In the genomic region with DNA sequence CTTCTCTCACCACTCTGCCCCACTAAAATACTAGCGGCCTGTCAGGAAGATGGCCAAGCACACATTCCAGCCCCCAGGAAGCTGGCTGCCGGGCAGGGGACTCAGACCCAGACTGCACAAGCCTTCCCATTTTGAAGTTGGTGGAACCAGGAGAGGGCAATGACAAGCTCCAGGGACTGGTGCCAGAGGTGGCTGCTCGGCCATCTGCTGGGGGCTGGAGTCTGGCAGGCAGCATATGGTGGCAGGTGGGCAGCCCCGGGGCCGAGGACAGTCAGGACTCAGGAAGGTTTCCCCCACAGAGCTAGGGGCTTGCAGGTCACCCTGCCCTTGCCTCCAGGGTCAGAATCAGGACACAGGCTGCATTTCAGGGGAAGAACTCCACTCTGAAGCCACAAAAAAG, we compare ENCODE assay signal across 35 cellular contexts. TPM values are rescaled to one million over a fixed set of nuclear protein-coding genes. Genes with fewer than 3 reads are reported as not detected.
"Had no signal": no experiment of that assay in that cellular context is flagged by ENCODE, and none has a peak within 500 bp of the region (broad histone marks: within the 10 kb centered on the region; RNA-seq: fewer than 3 reads in every experiment).

No MANE protein-coding gene starts in this region.

- FAIRE-seq: colon, TTC549 had no signal

- H3K27ac Mint-ChIP-seq: activated naive CD8-positive, alpha-beta T cell treated with anti-CD3 and anti-CD28 coated beads, Interleukin-2, amount 50 U/mL, for 24 hours; activated T-cell treated with anti-CD3 and anti-CD28 coated beads, Interleukin-2, amount 50 U/mL, for 24 hours; naive thymus-derived CD8-positive, alpha-beta T cell; progenitor cell of endocrine pancreas; stimulated activated effector memory CD8-positive, alpha-beta T cell treated with anti-CD3 and anti-CD28 coated beads, Interleukin-12 subunit alpha, Interleukin-12 subunit beta, amount 100 ng/mL, for 72 hours; stimulated activated naive CD8-positive, alpha-beta T cell treated with anti-CD3 and anti-CD28 coated beads, Interleukin-15, Interleukin-2, amounts not matched to agents 100 ng/mL and 50 ng/mL, for 24 hours had no signal

- H3K4me3 Mint-ChIP-seq: activated naive CD8-positive, alpha-beta T cell treated with anti-CD3 and anti-CD28 coated beads, Interleukin-2, amount 50 U/mL, for 24 hours; activated T-cell treated with anti-CD3 and anti-CD28 coated beads, Interleukin-2, amount 50 U/mL, for 24 hours; naive thymus-derived CD8-positive, alpha-beta T cell; stimulated activated effector memory CD8-positive, alpha-beta T cell treated with anti-CD3 and anti-CD28 coated beads, Interleukin-12 subunit alpha, Interleukin-12 subunit beta, amount 100 ng/mL, for 72 hours; stimulated activated naive CD8-positive, alpha-beta T cell treated with anti-CD3 and anti-CD28 coated beads, Interleukin-15, Interleukin-2, amounts not matched to agents 100 ng/mL and 50 ng/mL, for 24 hours had no signal

- H3K36me3 Mint-ChIP-seq: naive thymus-derived CD8-positive, alpha-beta T cell; stimulated activated effector memory CD8-positive, alpha-beta T cell treated with anti-CD3 and anti-CD28 coated beads, Interleukin-12 subunit alpha, Interleukin-12 subunit beta, amount 100 ng/mL, for 72 hours had no signal

- DNase-seq: activated CD4-positive, alpha-beta T cell treated with anti-CD3 and anti-CD28 coated beads for 48 hours; activated CD4-positive, alpha-beta T cell treated with anti-CD3 and anti-CD28 coated beads, Interleukin-2, amount 50 U/mL, for 48 hours; activated CD8-positive, alpha-beta memory T cell treated with anti-CD3 and anti-CD28 coated beads, Interleukin-2, amount 50 U/mL, for 48 hours; activated gamma-delta T cell; activated naive CD4-positive, alpha-beta T cell treated with anti-CD3 and anti-CD28 coated beads, Interleukin-2, amount 50 U/mL, for 16 hours; activated naive CD8-positive, alpha-beta T cell treated with anti-CD3 and anti-CD28 coated beads, Interleukin-2, amount 50 U/mL, for 24 hours; activated T-cell treated with anti-CD3 and anti-CD28 coated beads, Interleukin-2, amount 50 U/mL, for 24 hours; amygdala; central memory CD4-positive, alpha-beta T cell; effector memory CD4-positive, alpha-beta T cell; erythroblast; heart left ventricle; kidney glomerular epithelial cell; lower lobe of right lung; mesenchymal stem cell; stimulated activated CD4-positive, alpha-beta T cell treated with anti-CD3 and anti-CD28 coated beads, Interleukin-12 subunit alpha, Interleukin-12 subunit beta, amount 100 ng/mL, for 4 hours; stimulated activated CD4-positive, alpha-beta T cell treated with anti-CD3 and anti-CD28 coated beads, Interleukin-4, amount 100 ng/mL, for 24 hours; trophoblast cell; uterus had no signal

- H3K9me3 Mint-ChIP-seq: activated naive CD8-positive, alpha-beta T cell treated with anti-CD3 and anti-CD28 coated beads, Interleukin-2, amount 50 U/mL, for 24 hours; activated T-cell treated with anti-CD3 and anti-CD28 coated beads, Interleukin-2, amount 50 U/mL, for 24 hours; stimulated activated effector memory CD8-positive, alpha-beta T cell treated with anti-CD3 and anti-CD28 coated beads, Interleukin-12 subunit alpha, Interleukin-12 subunit beta, amount 100 ng/mL, for 72 hours had no signal

- H3K4me1 Mint-ChIP-seq: activated naive CD8-positive, alpha-beta T cell treated with anti-CD3 and anti-CD28 coated beads, Interleukin-2, amount 50 U/mL, for 24 hours; stimulated activated effector memory CD8-positive, alpha-beta T cell treated with anti-CD3 and anti-CD28 coated beads, Interleukin-12 subunit alpha, Interleukin-12 subunit beta, amount 100 ng/mL, for 72 hours had no signal

- ATAC-seq: activated CD4-positive, CD25-positive, alpha-beta regulatory T cell treated with anti-CD3 and anti-CD28 coated beads, Interleukin-2, amount 50 U/mL, for 24 hours; activated naive CD8-positive, alpha-beta T cell treated with anti-CD3 and anti-CD28 coated beads, Interleukin-2, amount 50 U/mL, for 24 hours; heart left ventricle; left lobe of liver; lower lobe of right lung; naive thymus-derived CD8-positive, alpha-beta T cell; right lobe of liver; stimulated activated effector memory CD8-positive, alpha-beta T cell treated with anti-CD3 and anti-CD28 coated beads, Interleukin-12 subunit alpha, Interleukin-12 subunit beta, amount 100 ng/mL, for 72 hours had no signal

RNA-seq across cellular contexts. Expression of a gene that starts 22.6 kb away (rescaled TPM):
- total RNA-seq: naive thymus-derived CD8-positive, alpha-beta T cell; osteocyte; T-helper 1 cell treated with Interleukin-12 subunit alpha and Interleukin-12 subunit beta and Interleukin-4 antibody, amounts not matched to agents 30 ng/mL and 1 ng/mL, for 36 hours had no signal
- polyA plus RNA-seq: naive thymus-derived CD8-positive, alpha-beta T cell had no signal

RNA-seq across cellular contexts. Expression of a gene that starts 28.9 kb away (rescaled TPM):
- total RNA-seq: fibroblast of lung; fibroblast of villous mesenchyme; heart left ventricle; left lobe of liver; lower lobe of right lung; naive thymus-derived CD8-positive, alpha-beta T cell; osteocyte; skeletal muscle tissue; subcutaneous adipose tissue; T-helper 1 cell treated with Interleukin-12 subunit alpha and Interleukin-12 subunit beta and Interleukin-4 antibody, amounts not matched to agents 30 ng/mL and 1 ng/mL, for 36 hours; thoracic aorta had no signal
- polyA plus RNA-seq: fibroblast of lung; naive thymus-derived CD8-positive, alpha-beta T cell had no signal

RNA-seq across cellular contexts. Expression of a gene that starts 46.7 kb away (rescaled TPM):
- total RNA-seq: fibroblast of lung; fibroblast of villous mesenchyme; left lobe of liver; naive thymus-derived CD8-positive, alpha-beta T cell; osteocyte; progenitor cell of endocrine pancreas; right lobe of liver; skeletal muscle tissue; T-helper 1 cell treated with Interleukin-12 subunit alpha and Interleukin-12 subunit beta and Interleukin-4 antibody, amounts not matched to agents 30 ng/mL and 1 ng/mL, for 36 hours; uterus had no signal
- polyA plus RNA-seq: fibroblast of lung; naive thymus-derived CD8-positive, alpha-beta T cell had no signal
